Comparison of ENCODE assay signal across 16 cellular contexts in genomic region chr2:239021651-239022436, GRCh38.
"Had no signal": no experiment of that assay in that cellular context is flagged by ENCODE, and none has a peak within 500 bp of the region (broad histone marks: within the 10 kb centered on the region; RNA-seq: fewer than 3 reads in every experiment).

No MANE protein-coding gene starts in this region.

- H3K4me3 Mint-ChIP-seq: activated naive CD4-positive, alpha-beta T cell treated with anti-CD3 and anti-CD28 coated beads, Interleukin-2, amount 10 ng/mL, durations not matched to agents 7 days and 5 days; activated naive CD8-positive, alpha-beta T cell treated with anti-CD3 and anti-CD28 coated beads, Interleukin-2, amount 50 U/mL, for 24 hours; nephron progenitor cell; T-cell; type B pancreatic cell had no signal

- H3K27ac Mint-ChIP-seq: activated naive CD4-positive, alpha-beta T cell treated with anti-CD3 and anti-CD28 coated beads, Interleukin-2, amount 10 ng/mL, durations not matched to agents 7 days and 5 days; activated naive CD8-positive, alpha-beta T cell treated with anti-CD3 and anti-CD28 coated beads, Interleukin-2, amount 50 U/mL, for 24 hours; nephron progenitor cell; T-cell; type B pancreatic cell had no signal

- DNase-seq: activated CD4-positive, alpha-beta T cell treated with anti-CD3 and anti-CD28 coated beads for 1 hour; activated CD8-positive, alpha-beta memory T cell treated with anti-CD3 and anti-CD28 coated beads, Interleukin-2, amount 50 U/mL, for 48 hours; activated naive CD4-positive, alpha-beta T cell treated with anti-CD3 and anti-CD28 coated beads, Interleukin-2, amount 10 ng/mL, durations not matched to agents 7 days and 5 days; activated naive CD8-positive, alpha-beta T cell treated with anti-CD3 and anti-CD28 coated beads, Interleukin-2, amount 50 U/mL, for 24 hours; activated T-cell treated with anti-CD3 and anti-CD28 coated beads, Interleukin-2, amount 50 U/mL, for 48 hours; cerebellar nuclear complex; cortex of kidney; kidney; nephron progenitor cell; nucleus accumbens; stimulated activated CD4-positive, alpha-beta T cell treated with anti-CD3 and anti-CD28 coated beads, Interleukin-4, amount 100 ng/mL, for 24 hours; stimulated activated naive CD4-positive, alpha-beta T cell treated with Interleukin-2 at 50 U/mL for 16 hours; T-cell had no signal

- H3K9me3 Mint-ChIP-seq: activated naive CD8-positive, alpha-beta T cell treated with anti-CD3 and anti-CD28 coated beads, Interleukin-2, amount 50 U/mL, for 24 hours; nephron progenitor cell; T-cell; type B pancreatic cell had no signal

- H3K9me3 ChIP-seq: thoracic aorta had no signal

- H3K27ac ChIP-seq: thoracic aorta had no signal

- H3K4me3 ChIP-seq: thoracic aorta had no signal

- H3K27me3 Mint-ChIP-seq: activated naive CD8-positive, alpha-beta T cell treated with anti-CD3 and anti-CD28 coated beads, Interleukin-2, amount 50 U/mL, for 24 hours had no signal

- ATAC-seq: activated naive CD8-positive, alpha-beta T cell treated with anti-CD3 and anti-CD28 coated beads, Interleukin-2, amount 50 U/mL, for 24 hours; left lobe of liver; T-cell had no signal

- H3K4me1 Mint-ChIP-seq: activated naive CD4-positive, alpha-beta T cell treated with anti-CD3 and anti-CD28 coated beads, Interleukin-2, amount 10 ng/mL, durations not matched to agents 7 days and 5 days; activated naive CD8-positive, alpha-beta T cell treated with anti-CD3 and anti-CD28 coated beads, Interleukin-2, amount 50 U/mL, for 24 hours; T-cell had no signal

- H3K36me3 ChIP-seq: thoracic aorta had no signal

- H3K36me3 Mint-ChIP-seq: activated naive CD4-positive, alpha-beta T cell treated with anti-CD3 and anti-CD28 coated beads, Interleukin-2, amount 10 ng/mL, durations not matched to agents 7 days and 5 days; T-cell; type B pancreatic cell had no signal
